9 cellular contexts compared by ENCODE assay signal in genomic region chr16:11232852-11233726, GRCh38. TPM values are rescaled to one million over a fixed set of nuclear protein-coding genes. Genes with fewer than 3 reads are reported as not detected.
DNase-seq lines count a peak whose midpoint lies in the region; ATAC-seq and TF ChIP-seq lines count a peak whose summit lies in the region.
"Had no signal": no experiment of that assay in that cellular context is flagged by ENCODE, and none has a peak within 500 bp of the region (broad histone marks: within the 10 kb centered on the region; RNA-seq: fewer than 3 reads in every experiment).

No MANE protein-coding gene starts in this region.

- TF ChIP-seq POLR2A in GM19099 (IDR thresholded peaks at IDR 0.05; ENCODE audit: extremely low read depth, insufficient read length, low read depth) (peak; percentile 51), sigmoid colon (IDR thresholded peaks at IDR 0.05) (no peak)

- H3K9me3 ChIP-seq in sigmoid colon, result no peaks in the 10 kb centered on the region

- TF ChIP-seq EP300 in sigmoid colon (IDR thresholded peaks at IDR 0.05), result no peak

- H3K36me3 ChIP-seq in sigmoid colon, result no peaks in the 10 kb centered on the region

- no peaks in the 10 kb centered on the region for H3K27me3 ChIP-seq in sigmoid colon

- intact Hi-C loops in left cardiac atrium (cut with DNase I) (no loop called here), sigmoid colon (cut with DNase I) (no loop called here)

- 43 to 78% methylated on average over 35 of the region's 35 CpGs for WGBS in sigmoid colon, 2 donors

- no peak overlapping the region for H3K4me3 ChIP-seq in sigmoid colon

- DNase-seq in activated CD8-positive, alpha-beta memory T cell treated with anti-CD3 and anti-CD28 coated beads for 4 hours (ENCODE audit: low read depth in 2 of 2), result peak; percentile 73 to 84
- DNase-seq in left cardiac atrium (peak; percentile 61), COR-L47 (lab: John Stamatoyannopoulos, UW) (no peak), sigmoid colon (no peak), NK-92 (lab: John Stamatoyannopoulos, UW; ENCODE audit: unreplicated experiment) (no peak)
- peak; percentile 82 to 86 for DNase-seq in stimulated activated CD8-positive, alpha-beta memory T cell treated with anti-CD3 and anti-CD28 coated beads, Interleukin-15, amount 100 ng/mL, for 4 hours (ENCODE audit: low read depth in 2 of 2)

- ATAC-seq in HG03457 (IDR thresholded peaks at IDR 0.05; ENCODE audit: unreplicated experiment) (peak; percentile 44), left cardiac atrium (peak; percentile 61 to 75)

- H3K27ac ChIP-seq in sigmoid colon, result peak overlapping the region in 2 of 4 donors; percentile 14 to 25

- TF ChIP-seq CTCF in sigmoid colon (IDR thresholded peaks at IDR 0.05), result no peak

- H3K4me1 ChIP-seq in sigmoid colon, result peaks cover 0 to 7% (median 0%) of the 10 kb centered on the region in 4 donors

RNA-seq across cellular contexts. Expression of gene SOCS1, which starts 22.9 kb away (rescaled TPM):
- total RNA-seq in left cardiac atrium (1 to 10 TPM; 5.8 to 8.8 TPM), sigmoid colon (1 to 10 TPM in 3 of 4 donors, under 1 TPM in 1; 0.66 to 8.8 (median 3.4) TPM)
- 10 to 100 TPM in 1 of 3 donors, 1 to 10 TPM in 1, not detected in 1; 3.9 to 26.4 TPM for polyA plus RNA-seq in sigmoid colon

RNA-seq across cellular contexts. Expression of gene TNP2, which starts 36.0 kb away (rescaled TPM):
- total RNA-seq in left cardiac atrium (not detected), sigmoid colon (not detected)
- polyA plus RNA-seq in sigmoid colon, result not detected
- total RNA-seq: NCI-H460 had no signal

RNA-seq across cellular contexts. Expression of gene PRM3, which starts 40.3 kb away (rescaled TPM):
- total RNA-seq in left cardiac atrium (not detected), sigmoid colon (not detected)
- not detected for polyA plus RNA-seq in sigmoid colon
- total RNA-seq: NCI-H460 had no signal

RNA-seq across cellular contexts. Expression of gene PRM2, which starts 43.2 kb away (rescaled TPM):
- total RNA-seq in left cardiac atrium, result not detected
- not detected for total RNA-seq in sigmoid colon
- not detected for polyA plus RNA-seq in sigmoid colon
- total RNA-seq: NCI-H460 had no signal

RNA-seq across cellular contexts. Expression of gene PRM1, which starts 48.0 kb away (rescaled TPM):
- total RNA-seq in left cardiac atrium (not detected), sigmoid colon (not detected)
- not detected for polyA plus RNA-seq in sigmoid colon
- total RNA-seq: NCI-H460 had no signal

Comparison
In these comparisons a context has a peak if more than half of its experiments do, and no peak if none do; other contexts are left out.
1. DNase-seq: peak in activated CD8-positive, alpha-beta memory T cell treated with anti-CD3 and anti-CD28 coated beads for 4 hours (2 of 2), left cardiac atrium (single experiment) and stimulated activated CD8-positive, alpha-beta memory T cell treated with anti-CD3 and anti-CD28 coated beads, Interleukin-15, amount 100 ng/mL, for 4 hours (2 of 2); none in COR-L47 (single experiment), sigmoid colon (single experiment) and NK-92 (single experiment).